1 cellular context compared by ENCODE assay signal in the genomic region with DNA sequence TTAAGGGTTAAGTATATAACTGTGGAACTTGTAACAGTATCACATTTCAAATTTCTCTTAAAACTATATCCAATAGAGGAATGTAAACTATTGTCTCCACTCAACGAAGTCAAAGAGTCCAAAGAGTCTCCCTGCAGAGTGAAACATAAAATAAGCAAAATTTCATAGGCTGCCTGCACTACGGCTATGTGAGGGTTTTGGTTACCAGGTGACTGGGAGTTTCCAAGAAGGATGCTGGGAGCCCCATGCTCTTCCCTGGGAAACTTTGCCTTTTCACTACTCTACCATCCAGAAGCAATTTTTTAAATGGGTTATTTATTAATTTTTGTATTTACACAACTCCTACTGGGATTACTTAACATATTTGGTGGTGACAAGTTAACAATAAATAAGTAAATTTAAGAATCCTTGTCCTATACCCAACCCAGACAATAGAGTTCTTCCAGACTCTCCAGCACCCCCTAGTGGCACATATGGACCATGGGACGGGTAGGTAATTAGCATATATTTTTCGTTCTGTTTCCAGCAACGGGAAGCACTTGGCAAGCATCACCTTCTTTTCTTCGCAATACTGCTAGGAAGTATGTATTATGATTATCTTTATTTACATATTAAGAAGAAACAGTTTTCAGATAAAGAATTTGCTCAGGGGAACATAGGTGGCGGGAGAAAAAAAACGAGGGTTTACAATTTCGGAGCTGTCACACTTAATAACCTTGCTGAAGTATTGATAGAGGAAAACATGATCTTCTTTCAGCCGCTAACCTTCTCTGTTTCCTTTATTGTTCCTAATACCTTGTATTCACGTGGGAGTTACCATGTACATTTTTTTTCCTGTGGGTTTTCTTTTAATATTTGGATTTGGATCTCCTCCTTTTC.
A peak's percentile ranks its signal among the peaks of the same experiment; 100 is the strongest.
TF ChIP-seq lines count a peak whose summit lies in the region.

No MANE protein-coding gene starts in this region.

TF ChIP-seq in GM12878, 131 proteins besides CTCF, POLR2A, EP300 and RAD21 (continued from another document):
- TF ChIP-seq, protein P1, sequence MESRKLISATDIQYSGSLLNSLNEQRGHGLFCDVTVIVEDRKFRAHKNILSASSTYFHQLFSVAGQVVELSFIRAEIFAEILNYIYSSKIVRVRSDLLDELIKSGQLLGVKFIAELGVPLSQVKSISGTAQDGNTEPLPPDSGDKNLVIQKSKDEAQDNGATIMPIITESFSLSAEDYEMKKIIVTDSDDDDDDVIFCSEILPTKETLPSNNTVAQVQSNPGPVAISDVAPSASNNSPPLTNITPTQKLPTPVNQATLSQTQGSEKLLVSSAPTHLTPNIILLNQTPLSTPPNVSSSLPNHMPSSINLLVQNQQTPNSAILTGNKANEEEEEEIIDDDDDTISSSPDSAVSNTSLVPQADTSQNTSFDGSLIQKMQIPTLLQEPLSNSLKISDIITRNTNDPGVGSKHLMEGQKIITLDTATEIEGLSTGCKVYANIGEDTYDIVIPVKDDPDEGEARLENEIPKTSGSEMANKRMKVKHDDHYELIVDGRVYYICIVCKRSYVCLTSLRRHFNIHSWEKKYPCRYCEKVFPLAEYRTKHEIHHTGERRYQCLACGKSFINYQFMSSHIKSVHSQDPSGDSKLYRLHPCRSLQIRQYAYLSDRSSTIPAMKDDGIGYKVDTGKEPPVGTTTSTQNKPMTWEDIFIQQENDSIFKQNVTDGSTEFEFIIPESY (IDR thresholded peaks at IDR 0.05) = no peak
- TF ChIP-seq SREBF1 (IDR thresholded peaks at IDR 0.05; ENCODE audit: low read length) = no peak
- TF ChIP-seq POLR2AphosphoS2 (IDR thresholded peaks at IDR 0.05; ENCODE audit: low read depth, low read length) = no peak
- TF ChIP-seq POU2F2 (IDR thresholded peaks at IDR 0.05; ENCODE audit: borderline replicate concordance, low read depth, low read length) = peak; percentile 77; the same call in 1 of the 3 replicates
- no peak for TF ChIP-seq NFYA (IDR thresholded peaks at IDR 0.05; ENCODE audit: borderline replicate concordance, low read depth, low read length)
- no peak for TF ChIP-seq STAT3 (IDR thresholded peaks at IDR 0.05; ENCODE audit: low read depth, low read length)
- TF ChIP-seq, protein P2, sequence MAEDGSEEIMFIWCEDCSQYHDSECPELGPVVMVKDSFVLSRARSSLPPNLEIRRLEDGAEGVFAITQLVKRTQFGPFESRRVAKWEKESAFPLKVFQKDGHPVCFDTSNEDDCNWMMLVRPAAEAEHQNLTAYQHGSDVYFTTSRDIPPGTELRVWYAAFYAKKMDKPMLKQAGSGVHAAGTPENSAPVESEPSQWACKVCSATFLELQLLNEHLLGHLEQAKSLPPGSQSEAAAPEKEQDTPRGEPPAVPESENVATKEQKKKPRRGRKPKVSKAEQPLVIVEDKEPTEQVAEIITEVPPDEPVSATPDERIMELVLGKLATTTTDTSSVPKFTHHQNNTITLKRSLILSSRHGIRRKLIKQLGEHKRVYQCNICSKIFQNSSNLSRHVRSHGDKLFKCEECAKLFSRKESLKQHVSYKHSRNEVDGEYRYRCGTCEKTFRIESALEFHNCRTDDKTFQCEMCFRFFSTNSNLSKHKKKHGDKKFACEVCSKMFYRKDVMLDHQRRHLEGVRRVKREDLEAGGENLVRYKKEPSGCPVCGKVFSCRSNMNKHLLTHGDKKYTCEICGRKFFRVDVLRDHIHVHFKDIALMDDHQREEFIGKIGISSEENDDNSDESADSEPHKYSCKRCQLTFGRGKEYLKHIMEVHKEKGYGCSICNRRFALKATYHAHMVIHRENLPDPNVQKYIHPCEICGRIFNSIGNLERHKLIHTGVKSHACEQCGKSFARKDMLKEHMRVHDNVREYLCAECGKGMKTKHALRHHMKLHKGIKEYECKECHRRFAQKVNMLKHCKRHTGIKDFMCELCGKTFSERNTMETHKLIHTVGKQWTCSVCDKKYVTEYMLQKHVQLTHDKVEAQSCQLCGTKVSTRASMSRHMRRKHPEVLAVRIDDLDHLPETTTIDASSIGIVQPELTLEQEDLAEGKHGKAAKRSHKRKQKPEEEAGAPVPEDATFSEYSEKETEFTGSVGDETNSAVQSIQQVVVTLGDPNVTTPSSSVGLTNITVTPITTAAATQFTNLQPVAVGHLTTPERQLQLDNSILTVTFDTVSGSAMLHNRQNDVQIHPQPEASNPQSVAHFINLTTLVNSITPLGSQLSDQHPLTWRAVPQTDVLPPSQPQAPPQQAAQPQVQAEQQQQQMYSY (CRISPR knock-in tag; IDR thresholded peaks at IDR 0.05) = no peak
